ENCODE assay signal across 1 cellular context in genomic region chr11:3111919-3112690, GRCh38.
TF ChIP-seq lines count a peak whose summit lies in the region.

No MANE protein-coding gene starts in this region.

TF ChIP-seq in WTC11, 78 proteins besides CTCF, POLR2A, EP300 and RAD21 (continued from another document):
- TF ChIP-seq ATF3 (CRISPR knock-in tag; conservative IDR thresholded peaks at IDR 0.05) (no peak), ZNF232 (CRISPR knock-in tag; IDR thresholded peaks at IDR 0.05) (no peak), ZNF219 (CRISPR knock-in tag; IDR thresholded peaks at IDR 0.05; ENCODE audit: borderline replicate concordance) (no peak), MLX (CRISPR knock-in tag; IDR thresholded peaks at IDR 0.05) (no peak)
